ENCODE assay signal across 28 cellular contexts in the genomic region with DNA sequence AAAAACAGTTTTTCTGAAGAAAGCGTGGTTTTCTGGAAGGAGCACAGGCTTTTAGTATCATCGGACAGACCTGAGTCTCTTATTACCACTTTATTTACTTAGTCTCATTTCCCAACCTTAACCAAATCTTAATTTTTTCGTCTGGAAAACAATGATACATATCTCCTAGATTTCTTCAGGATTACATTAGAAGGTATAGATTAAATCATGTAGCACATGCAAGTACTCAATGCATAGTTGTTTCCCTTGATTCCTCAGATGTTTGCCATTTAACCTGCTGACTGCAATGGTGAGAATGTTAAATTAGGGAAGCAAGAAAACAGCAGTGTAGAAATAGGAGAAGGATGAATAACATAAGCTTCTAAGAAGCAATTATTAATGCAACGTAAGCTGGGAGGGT.
"Had no signal": no experiment of that assay in that cellular context is flagged by ENCODE, and none has a peak within 500 bp of the region (broad histone marks: within the 10 kb centered on the region; RNA-seq: fewer than 3 reads in every experiment).

No MANE protein-coding gene starts in this region.

- H3K9me3 ChIP-seq: ovary, psoas muscle, right lobe of liver, sigmoid colon, stomach, thoracic aorta, thyroid gland, tibial nerve, upper lobe of right lung, uterus had no signal

- H3K4me1 Mint-ChIP-seq: naive thymus-derived CD8-positive, alpha-beta T cell; stimulated activated effector memory CD8-positive, alpha-beta T cell treated with anti-CD3 and anti-CD28 coated beads, Interleukin-12 subunit alpha, Interleukin-12 subunit beta, amount 100 ng/mL, for 72 hours had no signal

- H3K9me3 Mint-ChIP-seq: stimulated activated effector memory CD8-positive, alpha-beta T cell treated with anti-CD3 and anti-CD28 coated beads, Interleukin-12 subunit alpha, Interleukin-12 subunit beta, amount 100 ng/mL, for 72 hours; type B pancreatic cell had no signal

- H3K27ac Mint-ChIP-seq: naive thymus-derived CD8-positive, alpha-beta T cell; natural killer cell treated with Interleukin-12 subunit alpha and Interleukin-12 subunit beta and Interleukin-15 and Interleukin-18, amount 100 ng/mL, for 72 hours; neural progenitor cell; progenitor cell of endocrine pancreas; stimulated activated effector memory CD8-positive, alpha-beta T cell treated with anti-CD3 and anti-CD28 coated beads, Interleukin-12 subunit alpha, Interleukin-12 subunit beta, amount 100 ng/mL, for 72 hours; stimulated activated naive B cell treated with anti-CD40 and anti-IgM and Interleukin-4, amounts not matched to agents 10 μg/mL and 1 μg/mL and 100 μg/mL, for 72 hours; stimulated activated naive CD8-positive, alpha-beta T cell treated with anti-CD3 and anti-CD28 coated beads, Interleukin-15, Interleukin-2, amounts not matched to agents 100 ng/mL and 50 ng/mL, for 24 hours; type B pancreatic cell had no signal

- H3K27ac ChIP-seq: neural progenitor cell, ovary, parathyroid adenoma, psoas muscle, right lobe of liver, sigmoid colon, stomach, thoracic aorta, thyroid gland, tibial nerve, upper lobe of right lung, uterus had no signal

- H3K4me1 ChIP-seq: thyroid gland, upper lobe of right lung, uterus had no signal

- H2AFZ ChIP-seq: neural progenitor cell, parathyroid adenoma had no signal

- ATAC-seq: naive thymus-derived CD8-positive, alpha-beta T cell; natural killer cell treated with Interleukin-12 subunit alpha and Interleukin-12 subunit beta and Interleukin-15 and Interleukin-18, amount 100 ng/mL, for 72 hours; psoas muscle; right cardiac atrium; right lobe of liver; stimulated activated effector memory CD8-positive, alpha-beta T cell treated with anti-CD3 and anti-CD28 coated beads, Interleukin-12 subunit alpha, Interleukin-12 subunit beta, amount 100 ng/mL, for 72 hours; stimulated activated naive B cell treated with anti-CD40 and anti-IgM and Interleukin-4, amounts not matched to agents 10 μg/mL and 1 μg/mL and 100 μg/mL, for 72 hours; upper lobe of right lung had no signal

- FAIRE-seq: small intestine had no signal

- H3K27me3 ChIP-seq: neural progenitor cell, ovary, right lobe of liver, sigmoid colon, stomach, thyroid gland, tibial nerve, upper lobe of right lung, uterus had no signal

- H3K27me3 Mint-ChIP-seq: progenitor cell of endocrine pancreas; stimulated activated naive B cell treated with anti-CD40 and anti-IgM and Interleukin-4, amounts not matched to agents 10 μg/mL and 1 μg/mL and 100 μg/mL, for 72 hours; type B pancreatic cell had no signal

- H3K79me2 ChIP-seq: parathyroid adenoma had no signal

- DNase-seq: naive thymus-derived CD8-positive, alpha-beta T cell; occipital lobe; ovary; posterior cingulate gyrus; psoas muscle; right cardiac atrium; right lobe of liver; sigmoid colon; small intestine; stimulated activated CD4-positive, alpha-beta T cell treated with anti-CD3 and anti-CD28 coated beads, Interleukin-15, amount 100 ng/mL, for 24 hours; stimulated activated CD4-positive, alpha-beta T cell treated with anti-CD3 and anti-CD28 coated beads, Interleukin-2, amount 100 ng/mL, for 24 hours; stimulated activated CD4-positive, alpha-beta T cell treated with anti-CD3 and anti-CD28 coated beads, Interleukin-2, amount 100 ng/mL, for 48 hours; stimulated activated CD4-positive, alpha-beta T cell treated with anti-CD3 and anti-CD28 coated beads, Interleukin-4, amount 100 ng/mL, for 24 hours; stimulated activated naive B cell treated with anti-CD40 and anti-IgM and Interleukin-4, amounts not matched to agents 10 μg/mL and 1 μg/mL and 100 μg/mL, for 72 hours; stimulated activated naive CD4-positive, alpha-beta T cell treated with Interleukin-2 at 50 U/mL for 16 hours; stomach; thyroid gland; upper lobe of right lung; uterus had no signal

- H3K4me3 Mint-ChIP-seq: naive thymus-derived CD8-positive, alpha-beta T cell; natural killer cell treated with Interleukin-12 subunit alpha and Interleukin-12 subunit beta and Interleukin-15 and Interleukin-18, amount 100 ng/mL, for 72 hours; neural progenitor cell; stimulated activated effector memory CD8-positive, alpha-beta T cell treated with anti-CD3 and anti-CD28 coated beads, Interleukin-12 subunit alpha, Interleukin-12 subunit beta, amount 100 ng/mL, for 72 hours; stimulated activated naive B cell treated with anti-CD40 and anti-IgM and Interleukin-4, amounts not matched to agents 10 μg/mL and 1 μg/mL and 100 μg/mL, for 72 hours; stimulated activated naive CD8-positive, alpha-beta T cell treated with anti-CD3 and anti-CD28 coated beads, Interleukin-15, Interleukin-2, amounts not matched to agents 100 ng/mL and 50 ng/mL, for 24 hours; type B pancreatic cell had no signal

- H3K36me3 Mint-ChIP-seq: naive thymus-derived CD8-positive, alpha-beta T cell; neural progenitor cell; stimulated activated effector memory CD8-positive, alpha-beta T cell treated with anti-CD3 and anti-CD28 coated beads, Interleukin-12 subunit alpha, Interleukin-12 subunit beta, amount 100 ng/mL, for 72 hours had no signal

- H3K9ac ChIP-seq: neural progenitor cell, parathyroid adenoma had no signal

- H3K4me3 ChIP-seq: neural progenitor cell, ovary, psoas muscle, right lobe of liver, sigmoid colon, stomach, thoracic aorta, thyroid gland, tibial nerve, upper lobe of right lung, uterus had no signal

- H3K36me3 ChIP-seq: neural progenitor cell, ovary, right lobe of liver, sigmoid colon, stomach, thoracic aorta, thyroid gland, tibial nerve, upper lobe of right lung, uterus had no signal

- H3K4me2 ChIP-seq: neural progenitor cell had no signal
